ENCODE assay signal across 11 cellular contexts in the genomic region with DNA sequence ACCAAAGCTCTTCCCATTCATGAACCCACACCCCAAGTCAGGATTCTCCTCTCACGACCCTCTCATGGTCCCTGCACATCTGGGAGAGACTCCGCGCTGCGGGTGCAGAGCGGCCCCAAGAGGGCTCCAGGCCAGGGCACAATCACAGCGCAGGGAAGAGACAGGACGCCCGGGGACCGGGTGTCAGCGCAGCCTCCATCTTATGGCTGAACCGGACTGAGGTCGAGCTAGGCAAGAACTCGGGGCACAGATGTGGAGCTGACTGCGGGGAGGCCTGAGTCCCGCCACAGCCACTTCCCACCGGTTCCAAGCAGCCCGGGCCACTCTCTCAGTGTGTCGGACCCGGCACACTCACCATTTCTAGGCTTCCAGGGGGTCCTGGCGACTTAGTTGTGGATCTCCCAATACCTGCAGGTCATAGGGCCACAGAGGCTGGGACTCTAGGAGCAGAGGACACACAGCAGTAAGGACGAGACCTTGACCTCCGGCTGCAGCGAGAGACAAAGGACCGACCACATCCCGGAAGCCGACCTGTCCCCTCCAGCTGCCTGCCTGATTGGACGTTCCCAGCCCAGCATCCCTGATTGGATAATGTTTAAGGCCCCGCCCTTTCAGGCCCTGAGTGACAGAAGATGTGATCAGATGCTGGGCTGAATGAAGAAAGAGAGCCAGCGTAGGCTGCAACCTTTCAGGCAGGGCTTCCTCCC. TPM values are rescaled to one million over a fixed set of nuclear protein-coding genes. Genes with fewer than 3 reads are reported as not detected.
DNase-seq lines count a peak whose midpoint lies in the region; ATAC-seq, FAIRE-seq and TF ChIP-seq lines count a peak whose summit lies in the region.
"Not testable (repeated sequence)": the region's sequence is repeated elsewhere in the genome, so short reads cannot be mapped to it uniquely, and the experiment has no call there.
"Had no signal": no experiment of that assay in that cellular context is flagged by ENCODE, and none has a peak within 500 bp of the region (broad histone marks: within the 10 kb centered on the region; RNA-seq: fewer than 3 reads in every experiment).

A gene (minus strand): TSS at position 507 of the 707 bp plus-strand sequence. CDS start 149 bp downstream, at position 358.

- intact Hi-C loops in activated B cell treated with CpG ODN at 0.5 μM for 24 hours (cut with micrococcal nuclease); kidney (cut with DNase I); pancreas (cut with DNase I); uterus (cut with DNase I; ENCODE audit: low total_unique reads): not testable (repeated sequence)

- H3K4me3 ChIP-seq in HUES64 (ENCODE audit: low read length) = peak within 1 kb of the TSS; percentile 53
- H3K4me3 ChIP-seq in esophagus (ENCODE audit: low read depth in 1 of 2, low read length in 2 of 2) = peak within 1 kb of the TSS; percentile 20 to 33
- peak within 1 kb of the TSS; percentile 55 to 58 for H3K4me3 ChIP-seq in kidney (ENCODE audit: low read length in 2 of 2)
- peak within 1 kb of the TSS in 2 of 4 donors; percentile 16 to 32 for H3K4me3 ChIP-seq in pancreas
- H3K4me3 ChIP-seq in uterus = peak within 1 kb of the TSS; percentile 32 to 62

- H3K9me3 ChIP-seq in HUES64 (ENCODE audit: insufficient read depth, low read depth, low read length) = peaks cover 69% of the 10 kb centered on the region
- not testable (repeated sequence) for H3K9me3 ChIP-seq in esophagus (ENCODE audit: control insufficient read depth in 2 of 2, insufficient read depth in 1 of 2, low read depth in 1 of 2, low read length in 1 of 2); kidney (ENCODE audit: control insufficient read depth in 1 of 2, low read length in 2 of 2); pancreas; uterus

- TF ChIP-seq CTCF in activated B cell treated with CpG ODN at 0.5 μM for 24 hours (IDR thresholded peaks at IDR 0.05); kidney (IDR thresholded peaks at IDR 0.05; ENCODE audit: borderline replicate concordance, extremely low read depth, insufficient read depth); pancreas (IDR thresholded peaks at IDR 0.05); uterus (IDR thresholded peaks at IDR 0.05): not testable (repeated sequence)

- H3K4me1 Mint-ChIP-seq in activated B cell treated with CpG ODN at 0.5 μM for 24 hours = peaks cover 11% of the 10 kb centered on the region

- H3K4me3 Mint-ChIP-seq in activated B cell treated with CpG ODN at 0.5 μM for 24 hours = peak within 1 kb of the TSS; percentile 85

- not testable (repeated sequence) for H3K27me3 ChIP-seq in HUES64 (ENCODE audit: insufficient read depth, low read length); esophagus (ENCODE audit: control insufficient read depth in 1 of 2, insufficient read depth in 2 of 2, low read length in 2 of 2); pancreas; uterus

- WGBS in HUES64 = 86% methylated on average over 29 of the region's 29 CpGs
- WGBS in esophagus, 2 donors = 9% methylated on average over 29 of the region's 29 CpGs
- 3% methylated on average over 28 to 29 of the region's 29 CpGs for WGBS in pancreas, 2 donors

- not testable (repeated sequence) for H3K27me3 Mint-ChIP-seq in activated B cell treated with CpG ODN at 0.5 μM for 24 hours

- H3K27ac ChIP-seq in HUES64 (ENCODE audit: low read depth, low read length); esophagus (ENCODE audit: low read depth in 2 of 2, low read length in 1 of 2); kidney (ENCODE audit: low read depth in 2 of 2, low read length in 2 of 2); pancreas: not testable (repeated sequence)
- peak within 1 kb of the TSS; percentile 54 to 78 for H3K27ac ChIP-seq in uterus

- peak within 1 kb of the TSS; percentile 59 for H3K27ac Mint-ChIP-seq in activated B cell treated with CpG ODN at 0.5 μM for 24 hours

- TF ChIP-seq POLR2A in uterus (IDR thresholded peaks at IDR 0.05) = not testable (repeated sequence)

- H3K9ac ChIP-seq in HUES64 (ENCODE audit: low read depth, low read length) = peak within 1 kb of the TSS; percentile 52; the same call in 1 of the 2 replicates
- not testable (repeated sequence) for H3K9ac ChIP-seq in kidney (ENCODE audit: low read length in 2 of 2)

- peak; percentile 17 for DNase-seq in activated B cell treated with CpG ODN at 0.5 μM for 24 hours
- peak; percentile 41 for DNase-seq in activated naive CD4-positive, alpha-beta T cell treated with Interleukin-2 at 50 U/mL for 16 hours
- DNase-seq in kidney = peak; percentile 64
- peak in 4 of 6 donors; percentile 23 to 50 (median 44) for DNase-seq in pancreas
- DNase-seq in stimulated activated CD4-positive, alpha-beta T cell treated with anti-CD3 and anti-CD28 coated beads, TNF-alpha, amount 100 ng/mL, for 24 hours (ENCODE audit: low read depth in 3 of 3) = peak in 2 of 3 experiments; percentile 2 to 25
- DNase-seq in uterus = peak; percentile 51 to 58

- CTCF ChIA-PET in activated B cell treated with CpG ODN at 0.5 μM for 24 hours (lab: Charles Lee) = not testable (repeated sequence)

- ATAC-seq in activated B cell treated with CpG ODN at 0.5 μM for 24 hours (ENCODE audit: low read depth) (peak; percentile 94), pancreas (peak; percentile 66 to 87 (median 78))

- not testable (repeated sequence) for H3K36me3 Mint-ChIP-seq in activated B cell treated with CpG ODN at 0.5 μM for 24 hours (ENCODE audit: low read depth)

- peaks cover 12% of the 10 kb centered on the region for H3K9me3 Mint-ChIP-seq in activated B cell treated with CpG ODN at 0.5 μM for 24 hours

- H3K4me1 ChIP-seq in HUES64 (ENCODE audit: insufficient read depth, low read length); esophagus (ENCODE audit: control insufficient read depth in 2 of 2, insufficient read depth in 2 of 2, low read length in 1 of 2); kidney (ENCODE audit: control insufficient read depth in 1 of 2, insufficient read depth in 1 of 2, low read depth in 1 of 2, low read length in 2 of 2); pancreas; uterus: not testable (repeated sequence)

- POLR2A ChIA-PET in activated B cell treated with CpG ODN at 0.5 μM for 24 hours (lab: Charles Lee) = interaction anchor here (0.6 kb wide), 1 partner anchor 41 kb away, joined by 3 read pairs; a partner anchor contains a TSS

- FAIRE-seq in kidney (lab: Jason Lieb, UNC); pancreas (lab: Jason Lieb, UNC): not testable (repeated sequence)

- H3K36me3 ChIP-seq in HUES64 (ENCODE audit: insufficient read depth, low read length); esophagus (ENCODE audit: control insufficient read depth in 2 of 2, insufficient read depth in 2 of 2, low read length in 1 of 2); kidney (ENCODE audit: control insufficient read depth in 1 of 2, insufficient read depth in 2 of 2, low read length in 2 of 2); pancreas; uterus: not testable (repeated sequence)

RNA-seq across cellular contexts. Expression of the gene that starts here (rescaled TPM):
- 0.25 TPM for polyA plus RNA-seq in HUES64 (2013, experiment 1 of 2)
- polyA plus RNA-seq in HUES64 (2013, experiment 2 of 2) = 0.44 TPM
- total RNA-seq in activated B cell treated with CpG ODN at 0.5 μM for 24 hours = 10.5 TPM in 2 replicates
- polyA plus RNA-seq in esophagus = under 1 TPM; 0.29 to 0.44 TPM
- 7.8 TPM for total RNA-seq in kidney
- 2.0 TPM for polyA plus RNA-seq in kidney (ENCODE audit: insufficient read depth, low read depth, low replicate concordance)
- 1 to 10 TPM; 1.5 to 2.8 (median 1.8) TPM for total RNA-seq in pancreas
- 1 to 10 TPM; 1.1 to 1.4 TPM for polyA plus RNA-seq in pancreas
- 10 to 100 TPM in 2 of 4 donors, 1 to 10 TPM in 2; 2.3 to 49.6 (median 13.4) TPM for total RNA-seq in uterus
- total RNA-seq: endodermal cell, H1, WTC11 had no signal
- polyA plus RNA-seq: H1 had no signal

Comparison
In these comparisons a context has a peak if more than half of its experiments do, and no peak if none do; other contexts are left out.
1. DNase-seq: peak in every context shown above with its lines; median percentile 64 in kidney; 54 in uterus; 44 in pancreas; 41 in activated naive CD4-positive, alpha-beta T cell treated with Interleukin-2 at 50 U/mL for 16 hours; 17 in activated B cell treated with CpG ODN at 0.5 μM for 24 hours; 14 in stimulated activated CD4-positive, alpha-beta T cell treated with anti-CD3 and anti-CD28 coated beads, TNF-alpha, amount 100 ng/mL, for 24 hours.